In the genomic region with DNA sequence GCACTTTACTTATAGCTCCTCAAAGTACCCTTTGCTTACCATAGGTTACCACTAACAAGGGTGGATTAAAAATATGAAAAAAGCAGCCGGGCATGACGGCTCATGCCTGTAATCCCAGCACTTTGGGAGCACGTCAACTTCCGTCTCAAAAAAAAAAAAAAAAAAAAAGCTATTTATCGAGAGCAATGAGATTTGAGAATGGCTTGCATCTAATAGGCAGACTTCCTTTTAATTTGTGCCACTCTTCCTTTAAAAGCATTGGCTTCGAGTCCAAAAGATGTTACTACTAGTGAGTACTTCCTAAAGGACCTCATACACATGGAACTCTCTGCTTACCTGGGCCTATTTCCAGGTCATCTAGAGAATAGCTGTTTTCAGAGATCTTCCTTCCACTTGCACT, we compare ENCODE assay signal across 16 cellular contexts.
"Had no signal": no experiment of that assay in that cellular context is flagged by ENCODE, and none has a peak within 500 bp of the region (broad histone marks: within the 10 kb centered on the region; RNA-seq: fewer than 3 reads in every experiment).

No MANE protein-coding gene starts in this region.

- H3K4me3 ChIP-seq: colonic mucosa, esophagus muscularis mucosa, psoas muscle, right lobe of liver, testis, tibial nerve had no signal

- H3K27me3 Mint-ChIP-seq: naive thymus-derived CD4-positive, alpha-beta T cell; stimulated activated memory B cell treated with anti-CD40 and anti-IgM and Interleukin-4, amounts not matched to agents 10 μg/mL and 1 μg/mL and 100 μg/mL, for 72 hours; stimulated activated naive CD8-positive, alpha-beta T cell treated with anti-CD3 and anti-CD28 coated beads, Interleukin-15, Interleukin-2, amounts not matched to agents 100 ng/mL and 50 ng/mL, for 24 hours had no signal

- H3K9me3 Mint-ChIP-seq: naive thymus-derived CD4-positive, alpha-beta T cell; nephron progenitor cell; stimulated activated memory B cell treated with anti-CD40 and anti-IgM and Interleukin-4, amounts not matched to agents 10 μg/mL and 1 μg/mL and 100 μg/mL, for 72 hours; stimulated activated naive CD8-positive, alpha-beta T cell treated with anti-CD3 and anti-CD28 coated beads, Interleukin-15, Interleukin-2, amounts not matched to agents 100 ng/mL and 50 ng/mL, for 24 hours had no signal

- H3K36me3 ChIP-seq: colonic mucosa had no signal

- H3K9ac ChIP-seq: parathyroid adenoma had no signal

- H3K9me3 ChIP-seq: colonic mucosa, esophagus muscularis mucosa, psoas muscle, right lobe of liver, testis, tibial nerve had no signal

- H3K79me2 ChIP-seq: parathyroid adenoma had no signal

- H3K4me3 Mint-ChIP-seq: naive thymus-derived CD4-positive, alpha-beta T cell; nephron progenitor cell; stimulated activated memory B cell treated with anti-CD40 and anti-IgM and Interleukin-4, amounts not matched to agents 10 μg/mL and 1 μg/mL and 100 μg/mL, for 72 hours; stimulated activated naive CD8-positive, alpha-beta T cell treated with anti-CD3 and anti-CD28 coated beads, Interleukin-15, Interleukin-2, amounts not matched to agents 100 ng/mL and 50 ng/mL, for 24 hours had no signal

- H3K4me1 ChIP-seq: colonic mucosa, parathyroid adenoma, psoas muscle, right lobe of liver, testis, tibial nerve had no signal

- H3K27me3 ChIP-seq: colonic mucosa, esophagus muscularis mucosa, right lobe of liver, testis, tibial nerve had no signal

- H3K4me1 Mint-ChIP-seq: stimulated activated memory B cell treated with anti-CD40 and anti-IgM and Interleukin-4, amounts not matched to agents 10 μg/mL and 1 μg/mL and 100 μg/mL, for 72 hours had no signal

- H3K27ac ChIP-seq: colonic mucosa, esophagus muscularis mucosa, parathyroid adenoma, psoas muscle, right lobe of liver, testis, tibial nerve had no signal

- ATAC-seq: left colon; naive thymus-derived CD4-positive, alpha-beta T cell; psoas muscle; right lobe of liver; stimulated activated memory B cell treated with anti-CD40 and anti-IgM and Interleukin-4, amounts not matched to agents 10 μg/mL and 1 μg/mL and 100 μg/mL, for 72 hours had no signal

- H3K27ac Mint-ChIP-seq: naive thymus-derived CD4-positive, alpha-beta T cell; stimulated activated memory B cell treated with anti-CD40 and anti-IgM and Interleukin-4, amounts not matched to agents 10 μg/mL and 1 μg/mL and 100 μg/mL, for 72 hours; stimulated activated naive CD8-positive, alpha-beta T cell treated with anti-CD3 and anti-CD28 coated beads, Interleukin-15, Interleukin-2, amounts not matched to agents 100 ng/mL and 50 ng/mL, for 24 hours had no signal

- DNase-seq: colonic mucosa; dermis blood vessel endothelial cell; foreskin fibroblast; left colon; naive thymus-derived CD4-positive, alpha-beta T cell; nephron progenitor cell; psoas muscle; retina; right lobe of liver; stimulated activated CD4-positive, alpha-beta T cell treated with anti-CD3 and anti-CD28 coated beads, Interleukin-4, amount 100 ng/mL, for 24 hours; testis had no signal

- H2AFZ ChIP-seq: parathyroid adenoma had no signal
